In the genomic region with DNA sequence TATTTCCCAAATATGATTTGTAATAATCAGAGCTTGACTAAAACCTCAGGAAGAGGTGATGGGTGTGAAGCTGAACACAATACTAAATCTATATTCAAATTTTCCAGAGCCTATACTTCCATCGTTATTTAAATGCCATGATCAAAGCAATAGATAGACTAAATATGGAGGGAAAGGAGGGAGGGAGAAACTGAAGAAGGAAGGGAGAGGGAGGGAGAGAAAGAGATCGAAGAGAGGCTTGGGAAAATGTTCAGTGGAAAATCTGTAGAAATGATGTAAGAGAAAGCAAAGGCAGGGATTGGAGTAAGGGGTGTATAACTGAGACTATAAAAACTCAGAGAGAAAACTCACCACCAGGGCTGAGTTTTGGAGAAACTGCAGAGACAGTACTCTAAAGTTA, we compare ENCODE assay signal across 30 cellular contexts. TPM values are rescaled to one million over a fixed set of nuclear protein-coding genes. Genes with fewer than 3 reads are reported as not detected.
DNase-seq lines count a peak whose midpoint lies in the region; ATAC-seq, FAIRE-seq and TF ChIP-seq lines count a peak whose summit lies in the region.
"Had no signal": no experiment of that assay in that cellular context is flagged by ENCODE, and none has a peak within 500 bp of the region (broad histone marks: within the 10 kb centered on the region; RNA-seq: fewer than 3 reads in every experiment).

A gene with protein sequence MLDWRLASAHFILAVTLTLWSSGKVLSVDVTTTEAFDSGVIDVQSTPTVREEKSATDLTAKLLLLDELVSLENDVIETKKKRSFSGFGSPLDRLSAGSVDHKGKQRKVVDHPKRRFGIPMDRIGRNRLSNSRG (plus strand): TSS at position 356 of the 400 bp plus-strand sequence. CDS start 13,292 bp downstream, outside the sequence.

- POLR2A ChIA-PET in SK-N-SH (lab: Yijun Ruan, JAX): no interaction called here

- no peaks in the 10 kb centered on the region for H4K20me1 ChIP-seq in SK-N-SH (ENCODE audit: insufficient read depth)

- H3K9me3 ChIP-seq in left ventricle myocardium inferior (replicated peaks) (no peaks in the 10 kb centered on the region), heart right ventricle (no peaks in the 10 kb centered on the region), SK-N-SH (no peaks in the 10 kb centered on the region)

- no peaks in the 10 kb centered on the region for H3K4me1 Mint-ChIP-seq in type B pancreatic cell (ENCODE audit: unreplicated experiment)

- 45 to 52% methylated on average over 2 of the region's 2 CpGs for WGBS in heart right ventricle, 2 donors
- 3% methylated on average over 2 of the region's 2 CpGs for WGBS in SK-N-SH (ENCODE audit: low lambda C conversion rate)

- peaks cover 3% of the 10 kb centered on the region for H3F3A ChIP-seq in SK-N-SH (replicated peaks; ENCODE audit: insufficient read depth)

- ATAC-seq in heart right ventricle (no peak), GM21825 (IDR thresholded peaks at IDR 0.05; ENCODE audit: unreplicated experiment) (no peak)
- ATAC-seq: CD8-positive, alpha-beta T cell; HepG2; K562 had no signal

- H3K9me2 ChIP-seq in SK-N-SH: no peaks in the 10 kb centered on the region

- no peak for TF ChIP-seq RAD21 in SK-N-SH (IDR thresholded peaks at IDR 0.05; ENCODE audit: low read length)

- peaks cover 8% of the 10 kb centered on the region for H3K27me3 Mint-ChIP-seq in type B pancreatic cell

- H3K27ac Mint-ChIP-seq in type B pancreatic cell: no peak within 1 kb of the TSS
- H3K27ac Mint-ChIP-seq: CD8-positive, alpha-beta T cell had no signal

- no peaks in the 10 kb centered on the region for H3K79me2 ChIP-seq in SK-N-SH (ENCODE audit: insufficient read depth)

- no peaks in the 10 kb centered on the region for H3K36me3 Mint-ChIP-seq in type B pancreatic cell
- H3K36me3 Mint-ChIP-seq: CD8-positive, alpha-beta T cell had no signal

- no peak for FAIRE-seq in frontal cortex (lab: Jason Lieb, UNC)
- FAIRE-seq: GM19239, HepG2, K562 had no signal

- peak; percentile 8 for TF ChIP-seq CTCF in left ventricle myocardium inferior (IDR thresholded peaks at IDR 0.05; ENCODE audit: borderline replicate concordance)
- TF ChIP-seq CTCF in heart right ventricle (IDR thresholded peaks at IDR 0.05): no peak
- no peak for TF ChIP-seq CTCF in SK-N-SH (IDR thresholded peaks at IDR 0.05)
- peak; percentile 33 for TF ChIP-seq CTCF in type B pancreatic cell (conservative IDR thresholded peaks at IDR 0.05)

- TF ChIP-seq EP300 in SK-N-SH (IDR thresholded peaks at IDR 0.05; ENCODE audit: borderline replicate concordance in 1 of 2, low read depth in 1 of 2, low read length in 1 of 2): no peak

- H3K27me3 ChIP-seq in left ventricle myocardium inferior (ENCODE audit: low read depth): peaks cover 2% of the 10 kb centered on the region
- peaks cover 0 to 9% (median 0%) of the 10 kb centered on the region in 7 donors for H3K27me3 ChIP-seq in heart right ventricle
- peaks cover 17% of the 10 kb centered on the region; the same call in 1 of the 2 replicates for H3K27me3 ChIP-seq in SK-N-SH (ENCODE audit: insufficient read depth)

- 0 out of 2 replicates have a peak within 1 kb of the TSS, but pooled peaks have one; percentile 6 for H2AFZ ChIP-seq in SK-N-SH (ENCODE audit: low read depth)

- H3K4me2 ChIP-seq in SK-N-SH: no peak within 1 kb of the TSS

- CTCF ChIA-PET in SK-N-SH (lab: Yijun Ruan, JAX): no interaction called here

- no peak within 1 kb of the TSS for H3K4me3 Mint-ChIP-seq in type B pancreatic cell
- H3K4me3 Mint-ChIP-seq: CD8-positive, alpha-beta T cell had no signal

- no peaks in the 10 kb centered on the region for H3K36me3 ChIP-seq in left ventricle myocardium inferior
- no peaks in the 10 kb centered on the region for H3K36me3 ChIP-seq in heart right ventricle
- H3K36me3 ChIP-seq in SK-N-SH (replicated peaks in 1 of 2; ENCODE audit: control insufficient read depth in 1 of 2, insufficient read depth in 2 of 2, low read length in 1 of 2): no peaks in the 10 kb centered on the region

- H3K4me3 ChIP-seq in left ventricle myocardium inferior (no peak within 1 kb of the TSS), heart right ventricle (no peak within 1 kb of the TSS), SK-N-SH (ENCODE audit: low read depth in 2 of 2, low read length in 1 of 2) (no peak within 1 kb of the TSS; a peak in 1 of 4 replicates)
- H3K4me3 ChIP-seq: K562, SK-N-MC had no signal

- H3K4me1 ChIP-seq in left ventricle myocardium inferior (peaks cover 5% of the 10 kb centered on the region), heart right ventricle (no peaks in the 10 kb centered on the region), SK-N-SH (ENCODE audit: control insufficient read depth in 1 of 2, insufficient read depth in 2 of 2, low read depth in 1 of 2, low read length in 1 of 2) (no peaks in the 10 kb centered on the region; a peak in 1 of 4 replicates)

- H3K9me3 Mint-ChIP-seq in type B pancreatic cell: no peaks in the 10 kb centered on the region

- DNase-seq in left ventricle myocardium inferior (no peak), heart right ventricle (no peak), SK-N-SH (no peak), frontal cortex (ENCODE audit: low spot score in 2 of 2) (no peak), type B pancreatic cell (ENCODE audit: extremely low spot score, unreplicated experiment) (no peak), activated gamma-delta T cell (lab: John Stamatoyannopoulos, UW) (no peak)
- DNase-seq in NK-92 treated with Interleukin-12 subunit alpha and Interleukin-12 subunit beta, amount 100 ng/mL, for 24 hours (lab: John Stamatoyannopoulos, UW): no peak
- DNase-seq: AML-193; C1 segment of cervical spinal cord; CD8-positive, alpha-beta T cell; DND-41; MM.1S; NCI-H1048; NCI-H1436 treated with DMSO at 0.1 percent for 48 hours; NCI-H2029; NCI-H2227 treated with DMSO at 0.1 percent for 48 hours; NCI-H510A; NCI-H748 treated with DMSO at 0.1 percent for 48 hours; OCI-M1; Right ventricle myocardium superior had no signal

- H3K27ac ChIP-seq in left ventricle myocardium inferior (replicated peaks): no peak within 1 kb of the TSS
- H3K27ac ChIP-seq in heart right ventricle: no peak within 1 kb of the TSS
- H3K27ac ChIP-seq in SK-N-SH (ENCODE audit: low read depth in 2 of 2, low read length in 1 of 2): no peak within 1 kb of the TSS
- H3K27ac ChIP-seq: 22Rv1, HL-60, SK-N-MC had no signal

- H3K9ac ChIP-seq in SK-N-SH: no peak within 1 kb of the TSS

- intact Hi-C loops in left ventricle myocardium inferior (cut with micrococcal nuclease): no loop called here
- intact Hi-C loops in heart right ventricle (cut with DNase I): no loop called here

TF ChIP-seq in SK-N-SH, 30 proteins besides CTCF, POLR2A, EP300 and RAD21:
- no peak for TF ChIP-seq CHD2 (IDR thresholded peaks at IDR 0.05; ENCODE audit: low read length, partially characterized antibody)

RNA-seq across cellular contexts. Expression of the gene that starts here (rescaled TPM):
- total RNA-seq in left ventricle myocardium inferior: 0.36 TPM
- total RNA-seq in heart right ventricle: under 1 TPM in 7 of 10 donors, not detected in 3; 0.07 to 0.72 (median 0.32) TPM
- polyA plus RNA-seq in heart right ventricle: under 1 TPM in 1 of 2 donors, not detected in 1; 0.15 TPM
- polyA plus RNA-seq in SK-N-SH (2012; rRNA removed): 0.02 TPM in 1 of 2 replicates, not detected in the other
- 0.01 TPM in 2 replicates for polyA plus RNA-seq in SK-N-SH (2012; cell fraction: cytosol; rRNA removed)
- not detected in 2 replicates for polyA plus RNA-seq in SK-N-SH (2012; cell fraction: nucleus; rRNA removed)
- total RNA-seq in frontal cortex: 15.1 TPM
- 1.3 and 1.4 TPM in 2 replicates for total RNA-seq in type B pancreatic cell (ENCODE audit: low replicate concordance)
- total RNA-seq: CD8-positive, alpha-beta T cell; HepG2; HT-29; K562; Right ventricle myocardium superior; RPMI7951 had no signal
- polyA plus RNA-seq: AG04450, HepG2, K562 had no signal

Comparison
In these comparisons a context has a peak if more than half of its experiments do, and no peak if none do; other contexts are left out.
1. CTCF ChIP-seq: peak in left ventricle myocardium inferior (single experiment) and type B pancreatic cell (single experiment); none in heart right ventricle (0 of 9) and SK-N-SH (single experiment).